Comparison of ENCODE assay signal across 1 cellular context in the genomic region with DNA sequence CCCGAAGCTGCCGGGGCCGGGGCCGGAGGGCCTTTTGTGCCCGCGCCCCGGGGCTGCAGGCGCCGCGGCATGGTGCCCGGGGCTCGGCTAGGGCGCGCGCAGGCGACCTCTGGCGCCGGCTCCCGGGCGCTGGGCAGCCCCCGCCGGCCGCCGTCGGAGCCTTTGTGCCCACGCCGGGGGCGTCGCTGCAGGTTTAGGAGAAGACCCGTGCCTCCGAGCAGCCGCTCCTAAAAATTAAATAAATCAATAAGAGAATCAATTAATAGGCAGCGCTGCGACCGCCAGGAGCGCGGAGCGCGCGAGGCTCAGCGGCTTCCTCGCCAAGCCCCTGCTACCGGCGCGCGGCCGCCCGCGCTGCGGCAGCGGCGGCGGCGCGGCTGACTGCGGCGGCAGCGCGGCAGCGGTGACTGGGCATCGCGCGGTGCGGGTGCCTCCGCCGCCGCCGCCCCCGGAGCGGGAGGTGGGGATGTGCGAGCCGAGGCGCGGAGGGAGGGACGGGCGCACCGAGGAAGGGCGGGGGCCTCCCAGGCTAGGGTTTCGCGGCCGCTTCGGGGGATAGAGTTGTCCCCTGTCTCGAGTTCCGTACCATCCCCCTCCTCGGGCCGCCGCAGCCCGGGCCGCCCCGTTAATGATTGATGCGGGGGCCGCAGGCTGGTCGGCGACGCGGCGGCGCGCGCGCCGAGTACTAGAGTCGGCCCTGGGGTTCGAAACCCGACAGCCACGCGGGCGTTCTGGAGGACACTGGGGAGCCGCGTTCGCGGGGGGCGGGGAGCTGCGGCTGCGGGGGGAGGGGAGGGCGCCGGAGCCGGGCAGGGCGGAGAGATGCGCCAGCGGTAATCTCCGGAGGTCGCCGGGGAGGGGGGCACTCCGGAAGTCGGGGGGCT.
A peak's percentile ranks its signal among the peaks of the same experiment; 100 is the strongest.
TF ChIP-seq lines count a peak whose summit lies in the region.

A gene with protein sequence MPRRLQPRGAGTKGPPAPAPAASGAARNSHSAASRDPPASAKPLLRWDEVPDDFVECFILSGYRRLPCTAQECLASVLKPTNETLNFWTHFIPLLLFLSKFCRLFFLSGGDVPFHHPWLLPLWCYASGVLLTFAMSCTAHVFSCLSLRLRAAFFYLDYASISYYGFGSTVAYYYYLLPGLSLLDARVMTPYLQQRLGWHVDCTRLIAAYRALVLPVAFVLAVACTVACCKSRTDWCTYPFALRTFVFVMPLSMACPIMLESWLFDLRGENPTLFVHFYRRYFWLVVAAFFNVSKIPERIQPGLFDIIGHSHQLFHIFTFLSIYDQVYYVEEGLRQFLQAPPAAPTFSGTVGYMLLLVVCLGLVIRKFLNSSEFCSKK (minus strand): TSS at position 409 of the 884 bp plus-strand sequence. CDS start 338 bp downstream, at position 71.

TF ChIP-seq in K562, 482 proteins besides CTCF, POLR2A, EP300 and RAD21 (continued from another document and continues in another):
- TF ChIP-seq, protein P1, sequence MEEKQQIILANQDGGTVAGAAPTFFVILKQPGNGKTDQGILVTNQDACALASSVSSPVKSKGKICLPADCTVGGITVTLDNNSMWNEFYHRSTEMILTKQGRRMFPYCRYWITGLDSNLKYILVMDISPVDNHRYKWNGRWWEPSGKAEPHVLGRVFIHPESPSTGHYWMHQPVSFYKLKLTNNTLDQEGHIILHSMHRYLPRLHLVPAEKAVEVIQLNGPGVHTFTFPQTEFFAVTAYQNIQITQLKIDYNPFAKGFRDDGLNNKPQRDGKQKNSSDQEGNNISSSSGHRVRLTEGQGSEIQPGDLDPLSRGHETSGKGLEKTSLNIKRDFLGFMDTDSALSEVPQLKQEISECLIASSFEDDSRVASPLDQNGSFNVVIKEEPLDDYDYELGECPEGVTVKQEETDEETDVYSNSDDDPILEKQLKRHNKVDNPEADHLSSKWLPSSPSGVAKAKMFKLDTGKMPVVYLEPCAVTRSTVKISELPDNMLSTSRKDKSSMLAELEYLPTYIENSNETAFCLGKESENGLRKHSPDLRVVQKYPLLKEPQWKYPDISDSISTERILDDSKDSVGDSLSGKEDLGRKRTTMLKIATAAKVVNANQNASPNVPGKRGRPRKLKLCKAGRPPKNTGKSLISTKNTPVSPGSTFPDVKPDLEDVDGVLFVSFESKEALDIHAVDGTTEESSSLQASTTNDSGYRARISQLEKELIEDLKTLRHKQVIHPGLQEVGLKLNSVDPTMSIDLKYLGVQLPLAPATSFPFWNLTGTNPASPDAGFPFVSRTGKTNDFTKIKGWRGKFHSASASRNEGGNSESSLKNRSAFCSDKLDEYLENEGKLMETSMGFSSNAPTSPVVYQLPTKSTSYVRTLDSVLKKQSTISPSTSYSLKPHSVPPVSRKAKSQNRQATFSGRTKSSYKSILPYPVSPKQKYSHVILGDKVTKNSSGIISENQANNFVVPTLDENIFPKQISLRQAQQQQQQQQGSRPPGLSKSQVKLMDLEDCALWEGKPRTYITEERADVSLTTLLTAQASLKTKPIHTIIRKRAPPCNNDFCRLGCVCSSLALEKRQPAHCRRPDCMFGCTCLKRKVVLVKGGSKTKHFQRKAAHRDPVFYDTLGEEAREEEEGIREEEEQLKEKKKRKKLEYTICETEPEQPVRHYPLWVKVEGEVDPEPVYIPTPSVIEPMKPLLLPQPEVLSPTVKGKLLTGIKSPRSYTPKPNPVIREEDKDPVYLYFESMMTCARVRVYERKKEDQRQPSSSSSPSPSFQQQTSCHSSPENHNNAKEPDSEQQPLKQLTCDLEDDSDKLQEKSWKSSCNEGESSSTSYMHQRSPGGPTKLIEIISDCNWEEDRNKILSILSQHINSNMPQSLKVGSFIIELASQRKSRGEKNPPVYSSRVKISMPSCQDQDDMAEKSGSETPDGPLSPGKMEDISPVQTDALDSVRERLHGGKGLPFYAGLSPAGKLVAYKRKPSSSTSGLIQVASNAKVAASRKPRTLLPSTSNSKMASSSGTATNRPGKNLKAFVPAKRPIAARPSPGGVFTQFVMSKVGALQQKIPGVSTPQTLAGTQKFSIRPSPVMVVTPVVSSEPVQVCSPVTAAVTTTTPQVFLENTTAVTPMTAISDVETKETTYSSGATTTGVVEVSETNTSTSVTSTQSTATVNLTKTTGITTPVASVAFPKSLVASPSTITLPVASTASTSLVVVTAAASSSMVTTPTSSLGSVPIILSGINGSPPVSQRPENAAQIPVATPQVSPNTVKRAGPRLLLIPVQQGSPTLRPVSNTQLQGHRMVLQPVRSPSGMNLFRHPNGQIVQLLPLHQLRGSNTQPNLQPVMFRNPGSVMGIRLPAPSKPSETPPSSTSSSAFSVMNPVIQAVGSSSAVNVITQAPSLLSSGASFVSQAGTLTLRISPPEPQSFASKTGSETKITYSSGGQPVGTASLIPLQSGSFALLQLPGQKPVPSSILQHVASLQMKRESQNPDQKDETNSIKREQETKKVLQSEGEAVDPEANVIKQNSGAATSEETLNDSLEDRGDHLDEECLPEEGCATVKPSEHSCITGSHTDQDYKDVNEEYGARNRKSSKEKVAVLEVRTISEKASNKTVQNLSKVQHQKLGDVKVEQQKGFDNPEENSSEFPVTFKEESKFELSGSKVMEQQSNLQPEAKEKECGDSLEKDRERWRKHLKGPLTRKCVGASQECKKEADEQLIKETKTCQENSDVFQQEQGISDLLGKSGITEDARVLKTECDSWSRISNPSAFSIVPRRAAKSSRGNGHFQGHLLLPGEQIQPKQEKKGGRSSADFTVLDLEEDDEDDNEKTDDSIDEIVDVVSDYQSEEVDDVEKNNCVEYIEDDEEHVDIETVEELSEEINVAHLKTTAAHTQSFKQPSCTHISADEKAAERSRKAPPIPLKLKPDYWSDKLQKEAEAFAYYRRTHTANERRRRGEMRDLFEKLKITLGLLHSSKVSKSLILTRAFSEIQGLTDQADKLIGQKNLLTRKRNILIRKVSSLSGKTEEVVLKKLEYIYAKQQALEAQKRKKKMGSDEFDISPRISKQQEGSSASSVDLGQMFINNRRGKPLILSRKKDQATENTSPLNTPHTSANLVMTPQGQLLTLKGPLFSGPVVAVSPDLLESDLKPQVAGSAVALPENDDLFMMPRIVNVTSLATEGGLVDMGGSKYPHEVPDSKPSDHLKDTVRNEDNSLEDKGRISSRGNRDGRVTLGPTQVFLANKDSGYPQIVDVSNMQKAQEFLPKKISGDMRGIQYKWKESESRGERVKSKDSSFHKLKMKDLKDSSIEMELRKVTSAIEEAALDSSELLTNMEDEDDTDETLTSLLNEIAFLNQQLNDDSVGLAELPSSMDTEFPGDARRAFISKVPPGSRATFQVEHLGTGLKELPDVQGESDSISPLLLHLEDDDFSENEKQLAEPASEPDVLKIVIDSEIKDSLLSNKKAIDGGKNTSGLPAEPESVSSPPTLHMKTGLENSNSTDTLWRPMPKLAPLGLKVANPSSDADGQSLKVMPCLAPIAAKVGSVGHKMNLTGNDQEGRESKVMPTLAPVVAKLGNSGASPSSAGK (IDR thresholded peaks at IDR 0.05) = peak; percentile 58; the same call in 1 of the 2 replicates
- TF ChIP-seq KLF6 (CRISPR knock-in tag; IDR thresholded peaks at IDR 0.05; ENCODE audit: borderline replicate concordance) (no peak), PHF8 (IDR thresholded peaks at IDR 0.05; ENCODE audit: borderline replicate concordance, low read length) (peak; percentile 41; the same call in 1 of the 2 replicates), TEAD1 (CRISPR knock-in tag; IDR thresholded peaks at IDR 0.05) (no peak), RBBP5 (IDR thresholded peaks at IDR 0.05; ENCODE audit: borderline replicate concordance, insufficient read depth, low read length, poor library complexity, severe bottlenecking) (peak; percentile 62), RBFOX2 (IDR thresholded peaks at IDR 0.05; ENCODE audit: low read depth, low read length) (peak; percentile 73), MTA2 (IDR thresholded peaks at IDR 0.05; ENCODE audit: low read depth) (no peak), SMAD4 (CRISPR knock-in tag; conservative IDR thresholded peaks at IDR 0.05) (peak; percentile 52), CCNT2 (IDR thresholded peaks at IDR 0.05; ENCODE audit: borderline replicate concordance, extremely low read depth, insufficient read length, low read depth, low read length) (peak; percentile 46), ELF4 (CRISPR knock-in tag; IDR thresholded peaks at IDR 0.05) (no peak), CREB1 (IDR thresholded peaks at IDR 0.05) (no peak), CREB1 (CRISPR knock-in tag; IDR thresholded peaks at IDR 0.05) (no peak), KLF13 (tag; IDR thresholded peaks at IDR 0.05; ENCODE audit: borderline replicate concordance, low read depth) (no peak), SNIP1 (IDR thresholded peaks at IDR 0.05; ENCODE audit: low read depth) (no peak), NR1H2 (CRISPR knock-in tag; IDR thresholded peaks at IDR 0.05) (no peak), CEBPG (CRISPR knock-in tag; IDR thresholded peaks at IDR 0.05) (no peak), CEBPG (tag; conservative IDR thresholded peaks at IDR 0.05 in 1 of 2, IDR thresholded peaks at IDR 0.05 in 1 of 2) (no peak)
- TF ChIP-seq, protein P2, sequence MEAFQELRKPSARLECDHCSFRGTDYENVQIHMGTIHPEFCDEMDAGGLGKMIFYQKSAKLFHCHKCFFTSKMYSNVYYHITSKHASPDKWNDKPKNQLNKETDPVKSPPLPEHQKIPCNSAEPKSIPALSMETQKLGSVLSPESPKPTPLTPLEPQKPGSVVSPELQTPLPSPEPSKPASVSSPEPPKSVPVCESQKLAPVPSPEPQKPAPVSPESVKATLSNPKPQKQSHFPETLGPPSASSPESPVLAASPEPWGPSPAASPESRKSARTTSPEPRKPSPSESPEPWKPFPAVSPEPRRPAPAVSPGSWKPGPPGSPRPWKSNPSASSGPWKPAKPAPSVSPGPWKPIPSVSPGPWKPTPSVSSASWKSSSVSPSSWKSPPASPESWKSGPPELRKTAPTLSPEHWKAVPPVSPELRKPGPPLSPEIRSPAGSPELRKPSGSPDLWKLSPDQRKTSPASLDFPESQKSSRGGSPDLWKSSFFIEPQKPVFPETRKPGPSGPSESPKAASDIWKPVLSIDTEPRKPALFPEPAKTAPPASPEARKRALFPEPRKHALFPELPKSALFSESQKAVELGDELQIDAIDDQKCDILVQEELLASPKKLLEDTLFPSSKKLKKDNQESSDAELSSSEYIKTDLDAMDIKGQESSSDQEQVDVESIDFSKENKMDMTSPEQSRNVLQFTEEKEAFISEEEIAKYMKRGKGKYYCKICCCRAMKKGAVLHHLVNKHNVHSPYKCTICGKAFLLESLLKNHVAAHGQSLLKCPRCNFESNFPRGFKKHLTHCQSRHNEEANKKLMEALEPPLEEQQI (IDR thresholded peaks at IDR 0.05) = no peak
- TF ChIP-seq, protein P3, sequence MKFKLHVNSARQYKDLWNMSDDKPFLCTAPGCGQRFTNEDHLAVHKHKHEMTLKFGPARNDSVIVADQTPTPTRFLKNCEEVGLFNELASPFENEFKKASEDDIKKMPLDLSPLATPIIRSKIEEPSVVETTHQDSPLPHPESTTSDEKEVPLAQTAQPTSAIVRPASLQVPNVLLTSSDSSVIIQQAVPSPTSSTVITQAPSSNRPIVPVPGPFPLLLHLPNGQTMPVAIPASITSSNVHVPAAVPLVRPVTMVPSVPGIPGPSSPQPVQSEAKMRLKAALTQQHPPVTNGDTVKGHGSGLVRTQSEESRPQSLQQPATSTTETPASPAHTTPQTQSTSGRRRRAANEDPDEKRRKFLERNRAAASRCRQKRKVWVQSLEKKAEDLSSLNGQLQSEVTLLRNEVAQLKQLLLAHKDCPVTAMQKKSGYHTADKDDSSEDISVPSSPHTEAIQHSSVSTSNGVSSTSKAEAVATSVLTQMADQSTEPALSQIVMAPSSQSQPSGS (CRISPR knock-in tag; IDR thresholded peaks at IDR 0.05) = no peak
- TF ChIP-seq, protein P4, sequence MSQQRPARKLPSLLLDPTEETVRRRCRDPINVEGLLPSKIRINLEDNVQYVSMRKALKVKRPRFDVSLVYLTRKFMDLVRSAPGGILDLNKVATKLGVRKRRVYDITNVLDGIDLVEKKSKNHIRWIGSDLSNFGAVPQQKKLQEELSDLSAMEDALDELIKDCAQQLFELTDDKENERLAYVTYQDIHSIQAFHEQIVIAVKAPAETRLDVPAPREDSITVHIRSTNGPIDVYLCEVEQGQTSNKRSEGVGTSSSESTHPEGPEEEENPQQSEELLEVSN (IDR thresholded peaks at IDR 0.05; ENCODE audit: borderline replicate concordance in 1 of 2, extremely low read depth in 1 of 2, insufficient read depth in 1 of 2, insufficient read length in 1 of 2, low read depth in 1 of 2, low read length in 1 of 2, poor library complexity in 1 of 2, severe bottlenecking in 1 of 2) = peak; percentile 40 to 75
- TF ChIP-seq, protein P5, sequence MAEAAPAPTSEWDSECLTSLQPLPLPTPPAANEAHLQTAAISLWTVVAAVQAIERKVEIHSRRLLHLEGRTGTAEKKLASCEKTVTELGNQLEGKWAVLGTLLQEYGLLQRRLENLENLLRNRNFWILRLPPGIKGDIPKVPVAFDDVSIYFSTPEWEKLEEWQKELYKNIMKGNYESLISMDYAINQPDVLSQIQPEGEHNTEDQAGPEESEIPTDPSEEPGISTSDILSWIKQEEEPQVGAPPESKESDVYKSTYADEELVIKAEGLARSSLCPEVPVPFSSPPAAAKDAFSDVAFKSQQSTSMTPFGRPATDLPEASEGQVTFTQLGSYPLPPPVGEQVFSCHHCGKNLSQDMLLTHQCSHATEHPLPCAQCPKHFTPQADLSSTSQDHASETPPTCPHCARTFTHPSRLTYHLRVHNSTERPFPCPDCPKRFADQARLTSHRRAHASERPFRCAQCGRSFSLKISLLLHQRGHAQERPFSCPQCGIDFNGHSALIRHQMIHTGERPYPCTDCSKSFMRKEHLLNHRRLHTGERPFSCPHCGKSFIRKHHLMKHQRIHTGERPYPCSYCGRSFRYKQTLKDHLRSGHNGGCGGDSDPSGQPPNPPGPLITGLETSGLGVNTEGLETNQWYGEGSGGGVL (CRISPR knock-in tag; IDR thresholded peaks at IDR 0.05) = no peak
- TF ChIP-seq, protein P6, sequence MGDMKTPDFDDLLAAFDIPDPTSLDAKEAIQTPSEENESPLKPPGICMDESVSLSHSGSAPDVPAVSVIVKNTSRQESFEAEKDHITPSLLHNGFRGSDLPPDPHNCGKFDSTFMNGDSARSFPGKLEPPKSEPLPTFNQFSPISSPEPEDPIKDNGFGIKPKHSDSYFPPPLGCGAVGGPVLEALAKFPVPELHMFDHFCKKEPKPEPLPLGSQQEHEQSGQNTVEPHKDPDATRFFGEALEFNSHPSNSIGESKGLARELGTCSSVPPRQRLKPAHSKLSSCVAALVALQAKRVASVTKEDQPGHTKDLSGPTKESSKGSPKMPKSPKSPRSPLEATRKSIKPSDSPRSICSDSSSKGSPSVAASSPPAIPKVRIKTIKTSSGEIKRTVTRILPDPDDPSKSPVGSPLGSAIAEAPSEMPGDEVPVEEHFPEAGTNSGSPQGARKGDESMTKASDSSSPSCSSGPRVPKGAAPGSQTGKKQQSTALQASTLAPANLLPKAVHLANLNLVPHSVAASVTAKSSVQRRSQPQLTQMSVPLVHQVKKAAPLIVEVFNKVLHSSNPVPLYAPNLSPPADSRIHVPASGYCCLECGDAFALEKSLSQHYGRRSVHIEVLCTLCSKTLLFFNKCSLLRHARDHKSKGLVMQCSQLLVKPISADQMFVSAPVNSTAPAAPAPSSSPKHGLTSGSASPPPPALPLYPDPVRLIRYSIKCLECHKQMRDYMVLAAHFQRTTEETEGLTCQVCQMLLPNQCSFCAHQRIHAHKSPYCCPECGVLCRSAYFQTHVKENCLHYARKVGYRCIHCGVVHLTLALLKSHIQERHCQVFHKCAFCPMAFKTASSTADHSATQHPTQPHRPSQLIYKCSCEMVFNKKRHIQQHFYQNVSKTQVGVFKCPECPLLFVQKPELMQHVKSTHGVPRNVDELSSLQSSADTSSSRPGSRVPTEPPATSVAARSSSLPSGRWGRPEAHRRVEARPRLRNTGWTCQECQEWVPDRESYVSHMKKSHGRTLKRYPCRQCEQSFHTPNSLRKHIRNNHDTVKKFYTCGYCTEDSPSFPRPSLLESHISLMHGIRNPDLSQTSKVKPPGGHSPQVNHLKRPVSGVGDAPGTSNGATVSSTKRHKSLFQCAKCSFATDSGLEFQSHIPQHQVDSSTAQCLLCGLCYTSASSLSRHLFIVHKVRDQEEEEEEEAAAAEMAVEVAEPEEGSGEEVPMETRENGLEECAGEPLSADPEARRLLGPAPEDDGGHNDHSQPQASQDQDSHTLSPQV (IDR thresholded peaks at IDR 0.05) = 0 out of 2 replicates have a peak, but pooled peaks have one; percentile 48
